Comparison of ENCODE assay signal across 15 cellular contexts in the genomic region with DNA sequence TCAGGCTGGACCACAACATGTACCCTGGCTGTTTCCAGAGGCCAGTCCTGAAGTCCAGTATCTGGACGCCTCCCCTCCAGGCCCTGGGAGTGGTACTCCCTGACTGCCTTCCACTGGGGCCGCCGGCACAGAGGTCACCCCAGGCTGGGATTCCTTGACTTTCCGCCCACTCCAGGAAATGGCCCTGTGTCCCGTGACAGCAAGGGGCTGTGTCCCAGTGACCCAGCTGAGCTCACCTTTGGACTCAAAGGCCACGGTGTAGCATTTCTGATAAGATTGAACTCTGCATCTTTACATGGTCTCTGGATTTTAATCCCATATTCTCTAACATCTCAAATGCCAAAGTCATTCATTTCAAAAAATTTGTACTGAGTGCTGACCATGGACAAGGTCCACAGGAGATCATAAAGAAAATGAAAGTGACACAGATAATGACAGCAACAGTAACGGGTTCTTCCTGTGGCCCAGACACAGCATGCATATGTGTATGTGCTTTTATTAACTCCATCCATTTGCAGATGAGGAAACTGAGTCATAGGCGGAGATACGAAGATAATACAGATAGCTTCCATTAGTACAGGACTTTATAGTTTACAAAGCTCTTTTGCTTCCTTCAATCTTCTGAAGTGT. TPM values are rescaled to one million over a fixed set of nuclear protein-coding genes. Genes with fewer than 3 reads are reported as not detected.
DNase-seq lines count a peak whose midpoint lies in the region; ATAC-seq, FAIRE-seq and TF ChIP-seq lines count a peak whose summit lies in the region.
"Had no signal": no experiment of that assay in that cellular context is flagged by ENCODE, and none has a peak within 500 bp of the region (broad histone marks: within the 10 kb centered on the region; RNA-seq: fewer than 3 reads in every experiment).

No MANE protein-coding gene starts in this region.

- H3K27ac Mint-ChIP-seq in stimulated activated naive CD8-positive, alpha-beta T cell treated with anti-CD3 and anti-CD28 coated beads, Interleukin-15, amount 100 ng/mL, for 72 hours, result peak overlapping the region; percentile 27 to 43
- peak overlapping the region; percentile 52 for H3K27ac Mint-ChIP-seq in nephron progenitor cell
- H3K27ac Mint-ChIP-seq: GM23338 had no signal

- no peak for FAIRE-seq in urothelium cell line (lab: Jason Lieb, UNC)
- FAIRE-seq: GM18507 had no signal

- no peaks in the 10 kb centered on the region for H3K36me3 Mint-ChIP-seq in nephron progenitor cell (ENCODE audit: low read depth)
- H3K36me3 Mint-ChIP-seq: CD4-positive, CD25-positive, alpha-beta regulatory T cell had no signal

- H3K4me1 Mint-ChIP-seq in stimulated activated naive CD8-positive, alpha-beta T cell treated with anti-CD3 and anti-CD28 coated beads, Interleukin-15, amount 100 ng/mL, for 72 hours, result peaks cover 39% of the 10 kb centered on the region
- peaks cover 59% of the 10 kb centered on the region for H3K4me1 Mint-ChIP-seq in nephron progenitor cell

- no peak for DNase-seq in stimulated activated naive CD8-positive, alpha-beta T cell treated with anti-CD3 and anti-CD28 coated beads, Interleukin-15, amount 100 ng/mL, for 72 hours
- no peak for DNase-seq in stimulated activated naive CD8-positive, alpha-beta T cell treated with anti-CD3 and anti-CD28 coated beads, Interleukin-15, Interleukin-2, amounts not matched to agents 100 U/mL and 50 U/mL, for 24 hours
- DNase-seq in left lobe of liver (ENCODE audit: low spot score), result no peak
- no peak for DNase-seq in nephron progenitor cell
- DNase-seq in urothelium cell line (ENCODE audit: low spot score), result no peak
- DNase-seq: 8988T; AML-193; Calu3; CD4-positive, CD25-positive, alpha-beta regulatory T cell; DMS 273 treated with DMSO at 0.1 percent for 48 hours; H7 had no signal

- no peak for ATAC-seq in stimulated activated naive CD8-positive, alpha-beta T cell treated with anti-CD3 and anti-CD28 coated beads, Interleukin-15, amount 100 ng/mL, for 72 hours
- no peak for ATAC-seq in stimulated activated naive CD8-positive, alpha-beta T cell treated with anti-CD3 and anti-CD28 coated beads, Interleukin-15, Interleukin-2, amounts not matched to agents 100 U/mL and 50 U/mL, for 24 hours
- ATAC-seq in left lobe of liver, result peak; percentile 61
- ATAC-seq in GM18868 (IDR thresholded peaks at IDR 0.05; ENCODE audit: unreplicated experiment), result no peak
- no peak for ATAC-seq in HG03378 (IDR thresholded peaks at IDR 0.05; ENCODE audit: unreplicated experiment)
- ATAC-seq: GM23338 had no signal

- no peak overlapping the region for H3K4me3 Mint-ChIP-seq in stimulated activated naive CD8-positive, alpha-beta T cell treated with anti-CD3 and anti-CD28 coated beads, Interleukin-15, amount 100 ng/mL, for 72 hours
- no peak overlapping the region for H3K4me3 Mint-ChIP-seq in nephron progenitor cell
- H3K4me3 Mint-ChIP-seq: CD4-positive, CD25-positive, alpha-beta regulatory T cell; GM23338 had no signal

- H3K9me3 Mint-ChIP-seq in stimulated activated naive CD8-positive, alpha-beta T cell treated with anti-CD3 and anti-CD28 coated beads, Interleukin-15, amount 100 ng/mL, for 72 hours, result no peaks in the 10 kb centered on the region
- no peaks in the 10 kb centered on the region for H3K9me3 Mint-ChIP-seq in nephron progenitor cell
- H3K9me3 Mint-ChIP-seq: CD4-positive, CD25-positive, alpha-beta regulatory T cell; GM23338 had no signal

- TF ChIP-seq CTCF in nephron progenitor cell (IDR thresholded peaks at IDR 0.05), result no peak

- H3K27me3 Mint-ChIP-seq in stimulated activated naive CD8-positive, alpha-beta T cell treated with anti-CD3 and anti-CD28 coated beads, Interleukin-15, amount 100 ng/mL, for 72 hours, result peaks cover 38% of the 10 kb centered on the region
- peaks cover 40% of the 10 kb centered on the region for H3K27me3 Mint-ChIP-seq in nephron progenitor cell (ENCODE audit: low read depth, poor library complexity)

RNA-seq across cellular contexts. Expression of gene ADAMTS14, which starts 5.4 kb away (rescaled TPM):
- 0.15 TPM for total RNA-seq in left lobe of liver
- total RNA-seq: CD4-positive, CD25-positive, alpha-beta regulatory T cell had no signal
